Comparison of ENCODE assay signal across 32 cellular contexts in the genomic region with DNA sequence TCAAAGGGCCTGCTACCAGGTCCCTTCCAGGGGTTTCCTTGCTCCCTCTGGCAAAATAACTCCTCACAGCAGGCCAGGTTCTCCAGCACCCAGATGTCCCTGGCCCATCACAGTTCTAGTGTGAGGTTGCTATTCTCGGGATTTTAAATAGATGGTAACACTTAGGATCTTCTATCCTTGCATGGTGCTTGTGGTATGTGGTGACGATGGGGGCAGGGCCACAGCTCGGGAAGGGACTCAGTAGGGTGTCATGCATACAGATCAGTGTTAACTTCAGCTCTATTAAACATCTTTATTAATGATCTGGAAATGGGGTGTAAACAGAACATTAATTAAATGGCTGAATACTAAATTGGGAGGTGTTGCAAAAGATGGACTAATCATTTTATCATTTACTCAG.
DNase-seq lines count a peak whose midpoint lies in the region; ATAC-seq and TF ChIP-seq lines count a peak whose summit lies in the region.
"Had no signal": no experiment of that assay in that cellular context is flagged by ENCODE, and none has a peak within 500 bp of the region (broad histone marks: within the 10 kb centered on the region; RNA-seq: fewer than 3 reads in every experiment).

No MANE protein-coding gene starts in this region.

- no peaks in the 10 kb centered on the region for H3F3A ChIP-seq in MM.1S (ENCODE audit: insufficient read depth, low read length)

- 0 out of 2 replicates have a peak overlapping the region, but pooled peaks have one; percentile 27 for H2AFZ ChIP-seq in MM.1S (ENCODE audit: low read length)

- H3K27me3 ChIP-seq in MM.1S (replicated peaks; ENCODE audit: insufficient read depth, low read length) (no peaks in the 10 kb centered on the region), psoas muscle (ENCODE audit: insufficient read depth in 3 of 3, low read length in 2 of 3) (no peaks in the 10 kb centered on the region)
- no peaks in the 10 kb centered on the region for H3K27me3 ChIP-seq in CD8-positive, alpha-beta T cell (ENCODE audit: insufficient read depth, low read length)
- H3K27me3 ChIP-seq: BE2C, Peyer's patch had no signal

- H3K27ac ChIP-seq in MM.1S (ENCODE audit: low read length), result peak overlapping the region; percentile 59; the same call in 1 of the 2 replicates
- peak overlapping the region; percentile 4 for H3K27ac ChIP-seq in psoas muscle
- no peak overlapping the region for H3K27ac ChIP-seq in CD8-positive, alpha-beta T cell (ENCODE audit: low read depth, low read length)
- H3K27ac ChIP-seq: 22Rv1, KMS-11, Peyer's patch, SK-N-MC had no signal

- H3K4me1 Mint-ChIP-seq in brain, result peaks cover 47% of the 10 kb centered on the region
- H3K4me1 Mint-ChIP-seq in CD8-positive, alpha-beta T cell (ENCODE audit: low read depth), result no peaks in the 10 kb centered on the region

- H3K27ac Mint-ChIP-seq in brain, result peak overlapping the region in 3 of 5 experiments; percentile 16 to 50 (median 24)
- no peak overlapping the region for H3K27ac Mint-ChIP-seq in CD8-positive, alpha-beta T cell
- H3K27ac Mint-ChIP-seq: HFFc6 had no signal

- H4K20me1 ChIP-seq in MM.1S (ENCODE audit: insufficient read depth, low read length), result no peaks in the 10 kb centered on the region

- H3K36me3 ChIP-seq in MM.1S (replicated peaks; ENCODE audit: insufficient read depth, low read length) (no peaks in the 10 kb centered on the region), psoas muscle (ENCODE audit: insufficient read depth in 1 of 2, low read depth in 1 of 2) (no peaks in the 10 kb centered on the region)
- no peaks in the 10 kb centered on the region for H3K36me3 ChIP-seq in CD8-positive, alpha-beta T cell (ENCODE audit: insufficient read depth, low read length)
- H3K36me3 ChIP-seq: BE2C, HAP-1, Peyer's patch had no signal

- CTCF ChIA-PET in CD8-positive, alpha-beta T cell (lab: Charles Lee), result no interaction called here

- WGBS in psoas muscle, 3 donors, result 32 to 85% (median 33%) methylated on average over 3 of the region's 3 CpGs

- DNase-seq in activated CD8-positive, alpha-beta memory T cell treated with anti-CD3 and anti-CD28 coated beads, Interleukin-2, amount 50 U/mL, for 48 hours, result peak; percentile 4
- DNase-seq in activated CD8-positive, alpha-beta memory T cell treated with anti-CD3 and anti-CD28 coated beads, Interleukin-2, amount 50 U/mL, for 4 hours, result no peak
- no peak for DNase-seq in MM.1S
- DNase-seq in psoas muscle, result no peak
- no peak for DNase-seq in Right ventricle myocardium inferior (ENCODE audit: missing footprints)
- DNase-seq in stimulated activated CD4-positive, alpha-beta T cell treated with anti-CD3 and anti-CD28 coated beads, Interleukin-2, amount 100 ng/mL, for 24 hours, result no peak
- no peak for DNase-seq in CD8-positive, alpha-beta T cell
- DNase-seq: ACHN, BE2C, Calu3, DMS153, DND-41, GOT3, HFFc6, NCI-H1092, NCI-H1436, NCI-H187, NCI-H2081 treated with DMSO at 0.1 percent for 48 hours, NCI-H2171, NCI-H226, NCI-H510A, NCI-H69, OCI-M1, Peyer's patch, SIG-M5 had no signal

- peak overlapping the region; percentile 49; the same call in 1 of the 2 replicates for H3K4me2 ChIP-seq in MM.1S (ENCODE audit: low read depth, low read length)
- H3K4me2 ChIP-seq: KMS-11 had no signal

- peaks cover 3 to 18% (median 11%) of the 10 kb centered on the region in 5 experiments for H3K9me3 Mint-ChIP-seq in brain
- no peaks in the 10 kb centered on the region for H3K9me3 Mint-ChIP-seq in CD8-positive, alpha-beta T cell
- H3K9me3 Mint-ChIP-seq: CD14-positive monocyte, IgD-negative memory B cell had no signal

- no peaks in the 10 kb centered on the region for H3K36me3 Mint-ChIP-seq in brain
- no peaks in the 10 kb centered on the region for H3K36me3 Mint-ChIP-seq in CD8-positive, alpha-beta T cell
- H3K36me3 Mint-ChIP-seq: CD14-positive monocyte, IgD-negative memory B cell had no signal

- H3K4me3 ChIP-seq in MM.1S (ENCODE audit: low read length) (no peak overlapping the region), psoas muscle (no peak overlapping the region)
- no peak overlapping the region for H3K4me3 ChIP-seq in CD8-positive, alpha-beta T cell (ENCODE audit: low read depth, low read length)
- H3K4me3 ChIP-seq: HAP-1, Peyer's patch, SK-N-MC had no signal

- POLR2A ChIA-PET in CD8-positive, alpha-beta T cell (lab: Charles Lee), result no interaction called here

- intact Hi-C loops in psoas muscle (cut with DNase I), result no loop called here
- intact Hi-C loops in Right ventricle myocardium inferior (cut with DNase I), result no loop called here
- intact Hi-C loops in CD8-positive, alpha-beta T cell (cut with DNase I, micrococcal nuclease), result no loop called here

- H3K79me2 ChIP-seq in MM.1S (ENCODE audit: low read length), result no peaks in the 10 kb centered on the region

- H3K4me3 Mint-ChIP-seq in brain, result no peak overlapping the region
- H3K4me3 Mint-ChIP-seq in CD8-positive, alpha-beta T cell, result no peak overlapping the region
- H3K4me3 Mint-ChIP-seq: CD14-positive monocyte, HFFc6, IgD-negative memory B cell had no signal

- H3K27me3 Mint-ChIP-seq in brain, result peaks cover 4% of the 10 kb centered on the region
- no peaks in the 10 kb centered on the region for H3K27me3 Mint-ChIP-seq in CD8-positive, alpha-beta T cell (ENCODE audit: low read depth)

- no peak overlapping the region for H3K9ac ChIP-seq in MM.1S (ENCODE audit: low read length)
- H3K9ac ChIP-seq: KMS-11 had no signal

- TF ChIP-seq CTCF in MM.1S (IDR thresholded peaks at IDR 0.05; ENCODE audit: low read length) (no peak), brain (conservative IDR thresholded peaks at IDR 0.05) (no peak), psoas muscle (IDR thresholded peaks at IDR 0.05) (no peak)
- no peak for TF ChIP-seq CTCF in CD8-positive, alpha-beta T cell (IDR thresholded peaks at IDR 0.05)

- no peaks in the 10 kb centered on the region for H3K9me3 ChIP-seq in MM.1S (replicated peaks; ENCODE audit: insufficient read depth, low read length)
- H3K9me3 ChIP-seq in psoas muscle, result no peaks in the 10 kb centered on the region
- H3K9me3 ChIP-seq in CD8-positive, alpha-beta T cell (ENCODE audit: low read length), result no peaks in the 10 kb centered on the region
- H3K9me3 ChIP-seq: BE2C, HAP-1 had no signal

- H3K9me2 ChIP-seq in MM.1S (replicated peaks; ENCODE audit: insufficient read depth, low read length), result no peaks in the 10 kb centered on the region

- ATAC-seq in psoas muscle, result peak in 3 of 4 donors; percentile 41 to 68 (median 60)
- ATAC-seq in Right ventricle myocardium inferior, result no peak
- no peak for ATAC-seq in CD8-positive, alpha-beta T cell

- H3K4me1 ChIP-seq in MM.1S (ENCODE audit: low read length) (peaks cover 19% of the 10 kb centered on the region), psoas muscle (peaks cover 14% of the 10 kb centered on the region)
- H3K4me1 ChIP-seq in CD8-positive, alpha-beta T cell (ENCODE audit: insufficient read depth, low read length), result no peaks in the 10 kb centered on the region
- H3K4me1 ChIP-seq: HAP-1, Peyer's patch had no signal

Comparison
In these comparisons a context has a peak if more than half of its experiments do, and no peak if none do; other contexts are left out.
1. ATAC-seq: peak in psoas muscle (3 of 4); none in Right ventricle myocardium inferior (single experiment) and CD8-positive, alpha-beta T cell (single experiment).